Comparison of ENCODE assay signal across 24 cellular contexts in the genomic region with DNA sequence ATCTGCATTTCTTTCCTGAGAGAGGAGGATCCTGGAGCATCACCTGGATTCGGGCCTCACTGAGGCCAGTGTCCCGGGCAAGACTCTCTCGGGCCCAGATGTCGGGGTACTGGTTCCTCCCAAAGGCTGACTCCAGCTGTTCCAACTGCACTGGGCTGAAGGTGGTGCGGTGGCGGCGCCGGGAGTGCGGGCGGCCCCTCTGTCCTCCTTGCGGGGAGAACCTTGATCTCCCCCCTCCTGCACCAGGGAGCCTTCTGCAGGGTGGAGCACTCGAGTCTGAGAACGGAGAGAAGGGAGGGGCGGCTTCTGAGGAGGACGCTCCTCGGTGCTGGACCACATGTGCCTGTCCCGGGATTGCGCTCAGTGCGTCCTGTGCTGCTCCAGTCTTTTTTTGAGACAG. TPM values are rescaled to one million over a fixed set of nuclear protein-coding genes. Genes with fewer than 3 reads are reported as not detected.
"Had no signal": no experiment of that assay in that cellular context is flagged by ENCODE, and none has a peak within 500 bp of the region (broad histone marks: within the 10 kb centered on the region; RNA-seq: fewer than 3 reads in every experiment).

No MANE protein-coding gene starts in this region.

- ATAC-seq: HepG2, SK-N-SH treated with all-trans-retinoic acid at 6 μM for 48 hours had no signal

- H3K4me3 ChIP-seq: SJCRH30 had no signal

- H3K9me3 ChIP-seq: SJCRH30 had no signal

- H3K36me3 ChIP-seq: SJCRH30 had no signal

- H3K27ac ChIP-seq: RWPE1, SJCRH30 had no signal

- DNase-seq: IMR-90, Kasumi-1, KG1, MM.1S, NCI-H1092 treated with DMSO at 0.1 percent for 48 hours, NCI-H1436, NCI-H187, NCI-H2029, NCI-H2081 treated with DMSO at 0.1 percent for 48 hours, NCI-H2171, NCI-H226, NCI-H446, NCI-H510A, NCI-H524 treated with DMSO at 0.1 percent for 48 hours, NCI-H774, PC-3, SHP77 treated with DMSO at 0.1 percent for 48 hours, SJCRH30 had no signal

- H3K27me3 ChIP-seq: SJCRH30 had no signal

RNA-seq across cellular contexts. Expression of a gene that starts 2.0 kb away (rescaled TPM):
- total RNA-seq: HepG2, HT1080, IMR-90, M059J, OCI-LY7, PC-3 had no signal
- polyA plus RNA-seq: HepG2, IMR-90 had no signal
